In the genomic region with DNA sequence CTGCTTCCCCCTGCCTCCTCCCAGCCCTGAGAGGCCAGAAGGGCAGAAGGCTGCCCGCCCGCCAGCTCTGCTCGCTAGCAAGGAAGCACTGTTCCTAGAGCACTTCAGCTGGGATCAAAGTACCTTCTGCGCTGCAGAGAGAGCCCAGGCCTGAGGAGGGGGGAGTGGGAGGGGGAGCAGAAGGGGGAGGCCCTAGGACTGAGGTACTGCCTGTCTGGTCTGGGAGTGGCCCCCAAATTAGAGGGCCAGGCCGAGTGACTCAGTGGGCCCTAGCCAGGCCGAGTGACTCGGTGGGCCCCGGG, we compare ENCODE assay signal across 1 cellular context.
TF ChIP-seq lines count a peak whose summit lies in the region.

No MANE protein-coding gene starts in this region.

TF ChIP-seq in HepG2, 621 proteins besides CTCF, POLR2A, EP300 and RAD21:
- TF ChIP-seq ZNF672 (CRISPR knock-in tag; IDR thresholded peaks at IDR 0.05) (no peak), PCBP2 (optimal IDR thresholded peaks at IDR 0.05; ENCODE audit: low read depth, low read length, poor library complexity, severe bottlenecking) (no peak), NR2F6 (IDR thresholded peaks at IDR 0.05) (peak; percentile 22; the same call in 1 of the 2 replicates), NR2F6 (CRISPR knock-in tag; IDR thresholded peaks at IDR 0.05) (no peak), NONO (IDR thresholded peaks at IDR 0.05) (no peak), NONO (CRISPR knock-in tag; conservative IDR thresholded peaks at IDR 0.05) (0 out of 2 replicates have a peak, but pooled peaks have one; percentile 28), SOX6 (IDR thresholded peaks at IDR 0.05) (no peak), SOX6 (CRISPR knock-in tag; IDR thresholded peaks at IDR 0.05) (peak; percentile 14; the same call in 1 of the 2 replicates), ZSCAN25 (CRISPR knock-in tag; IDR thresholded peaks at IDR 0.05) (0 out of 2 replicates have a peak, but pooled peaks have one; percentile 41), ZNF20 (CRISPR knock-in tag; IDR thresholded peaks at IDR 0.05) (no peak), NCOA5 (CRISPR knock-in tag; IDR thresholded peaks at IDR 0.05) (no peak), HNF4A (CRISPR knock-in tag; IDR thresholded peaks at IDR 0.05) (peak; percentile 7; the same call in 1 of the 2 replicates), BCL6 (CRISPR knock-in tag; IDR thresholded peaks at IDR 0.05) (peak; percentile 73), ZNF329 (CRISPR knock-in tag; IDR thresholded peaks at IDR 0.05; ENCODE audit: low read depth) (no peak), HDAC1 (CRISPR knock-in tag; IDR thresholded peaks at IDR 0.05) (peak; percentile 42; the same call in 1 of the 2 replicates)
- TF ChIP-seq, protein P1, sequence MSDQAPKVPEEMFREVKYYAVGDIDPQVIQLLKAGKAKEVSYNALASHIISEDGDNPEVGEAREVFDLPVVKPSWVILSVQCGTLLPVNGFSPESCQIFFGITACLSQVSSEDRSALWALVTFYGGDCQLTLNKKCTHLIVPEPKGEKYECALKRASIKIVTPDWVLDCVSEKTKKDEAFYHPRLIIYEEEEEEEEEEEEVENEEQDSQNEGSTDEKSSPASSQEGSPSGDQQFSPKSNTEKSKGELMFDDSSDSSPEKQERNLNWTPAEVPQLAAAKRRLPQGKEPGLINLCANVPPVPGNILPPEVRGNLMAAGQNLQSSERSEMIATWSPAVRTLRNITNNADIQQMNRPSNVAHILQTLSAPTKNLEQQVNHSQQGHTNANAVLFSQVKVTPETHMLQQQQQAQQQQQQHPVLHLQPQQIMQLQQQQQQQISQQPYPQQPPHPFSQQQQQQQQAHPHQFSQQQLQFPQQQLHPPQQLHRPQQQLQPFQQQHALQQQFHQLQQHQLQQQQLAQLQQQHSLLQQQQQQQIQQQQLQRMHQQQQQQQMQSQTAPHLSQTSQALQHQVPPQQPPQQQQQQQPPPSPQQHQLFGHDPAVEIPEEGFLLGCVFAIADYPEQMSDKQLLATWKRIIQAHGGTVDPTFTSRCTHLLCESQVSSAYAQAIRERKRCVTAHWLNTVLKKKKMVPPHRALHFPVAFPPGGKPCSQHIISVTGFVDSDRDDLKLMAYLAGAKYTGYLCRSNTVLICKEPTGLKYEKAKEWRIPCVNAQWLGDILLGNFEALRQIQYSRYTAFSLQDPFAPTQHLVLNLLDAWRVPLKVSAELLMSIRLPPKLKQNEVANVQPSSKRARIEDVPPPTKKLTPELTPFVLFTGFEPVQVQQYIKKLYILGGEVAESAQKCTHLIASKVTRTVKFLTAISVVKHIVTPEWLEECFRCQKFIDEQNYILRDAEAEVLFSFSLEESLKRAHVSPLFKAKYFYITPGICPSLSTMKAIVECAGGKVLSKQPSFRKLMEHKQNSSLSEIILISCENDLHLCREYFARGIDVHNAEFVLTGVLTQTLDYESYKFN (CRISPR knock-in tag; conservative IDR thresholded peaks at IDR 0.05), result peak; percentile 58; the same call in 1 of the 2 replicates
- TF ChIP-seq, protein P2, sequence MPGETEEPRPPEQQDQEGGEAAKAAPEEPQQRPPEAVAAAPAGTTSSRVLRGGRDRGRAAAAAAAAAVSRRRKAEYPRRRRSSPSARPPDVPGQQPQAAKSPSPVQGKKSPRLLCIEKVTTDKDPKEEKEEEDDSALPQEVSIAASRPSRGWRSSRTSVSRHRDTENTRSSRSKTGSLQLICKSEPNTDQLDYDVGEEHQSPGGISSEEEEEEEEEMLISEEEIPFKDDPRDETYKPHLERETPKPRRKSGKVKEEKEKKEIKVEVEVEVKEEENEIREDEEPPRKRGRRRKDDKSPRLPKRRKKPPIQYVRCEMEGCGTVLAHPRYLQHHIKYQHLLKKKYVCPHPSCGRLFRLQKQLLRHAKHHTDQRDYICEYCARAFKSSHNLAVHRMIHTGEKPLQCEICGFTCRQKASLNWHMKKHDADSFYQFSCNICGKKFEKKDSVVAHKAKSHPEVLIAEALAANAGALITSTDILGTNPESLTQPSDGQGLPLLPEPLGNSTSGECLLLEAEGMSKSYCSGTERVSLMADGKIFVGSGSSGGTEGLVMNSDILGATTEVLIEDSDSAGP (CRISPR knock-in tag; IDR thresholded peaks at IDR 0.05; ENCODE audit: borderline replicate concordance), result no peak
- TF ChIP-seq, protein P3, sequence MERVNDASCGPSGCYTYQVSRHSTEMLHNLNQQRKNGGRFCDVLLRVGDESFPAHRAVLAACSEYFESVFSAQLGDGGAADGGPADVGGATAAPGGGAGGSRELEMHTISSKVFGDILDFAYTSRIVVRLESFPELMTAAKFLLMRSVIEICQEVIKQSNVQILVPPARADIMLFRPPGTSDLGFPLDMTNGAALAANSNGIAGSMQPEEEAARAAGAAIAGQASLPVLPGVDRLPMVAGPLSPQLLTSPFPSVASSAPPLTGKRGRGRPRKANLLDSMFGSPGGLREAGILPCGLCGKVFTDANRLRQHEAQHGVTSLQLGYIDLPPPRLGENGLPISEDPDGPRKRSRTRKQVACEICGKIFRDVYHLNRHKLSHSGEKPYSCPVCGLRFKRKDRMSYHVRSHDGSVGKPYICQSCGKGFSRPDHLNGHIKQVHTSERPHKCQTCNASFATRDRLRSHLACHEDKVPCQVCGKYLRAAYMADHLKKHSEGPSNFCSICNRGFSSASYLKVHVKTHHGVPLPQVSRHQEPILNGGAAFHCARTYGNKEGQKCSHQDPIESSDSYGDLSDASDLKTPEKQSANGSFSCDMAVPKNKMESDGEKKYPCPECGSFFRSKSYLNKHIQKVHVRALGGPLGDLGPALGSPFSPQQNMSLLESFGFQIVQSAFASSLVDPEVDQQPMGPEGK (CRISPR knock-in tag; IDR thresholded peaks at IDR 0.05), result 0 out of 2 replicates have a peak, but pooled peaks have one; percentile 38
- TF ChIP-seq, protein P4, sequence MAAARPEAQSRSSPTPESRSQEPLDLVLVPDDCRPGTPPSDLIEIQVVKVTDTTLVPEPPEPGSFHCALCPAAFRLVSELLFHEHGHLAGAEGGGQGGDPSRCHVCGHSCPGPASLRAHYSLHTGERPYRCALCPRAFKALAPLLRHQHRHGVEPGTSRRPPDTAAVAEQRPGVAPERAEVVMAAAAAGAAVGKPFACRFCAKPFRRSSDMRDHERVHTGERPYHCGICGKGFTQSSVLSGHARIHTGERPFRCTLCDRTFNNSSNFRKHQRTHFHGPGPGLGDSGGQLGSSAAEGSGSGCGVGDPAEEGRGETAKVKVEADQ (CRISPR knock-in tag; IDR thresholded peaks at IDR 0.05; ENCODE audit: borderline replicate concordance), result no peak
- TF ChIP-seq, protein P5, sequence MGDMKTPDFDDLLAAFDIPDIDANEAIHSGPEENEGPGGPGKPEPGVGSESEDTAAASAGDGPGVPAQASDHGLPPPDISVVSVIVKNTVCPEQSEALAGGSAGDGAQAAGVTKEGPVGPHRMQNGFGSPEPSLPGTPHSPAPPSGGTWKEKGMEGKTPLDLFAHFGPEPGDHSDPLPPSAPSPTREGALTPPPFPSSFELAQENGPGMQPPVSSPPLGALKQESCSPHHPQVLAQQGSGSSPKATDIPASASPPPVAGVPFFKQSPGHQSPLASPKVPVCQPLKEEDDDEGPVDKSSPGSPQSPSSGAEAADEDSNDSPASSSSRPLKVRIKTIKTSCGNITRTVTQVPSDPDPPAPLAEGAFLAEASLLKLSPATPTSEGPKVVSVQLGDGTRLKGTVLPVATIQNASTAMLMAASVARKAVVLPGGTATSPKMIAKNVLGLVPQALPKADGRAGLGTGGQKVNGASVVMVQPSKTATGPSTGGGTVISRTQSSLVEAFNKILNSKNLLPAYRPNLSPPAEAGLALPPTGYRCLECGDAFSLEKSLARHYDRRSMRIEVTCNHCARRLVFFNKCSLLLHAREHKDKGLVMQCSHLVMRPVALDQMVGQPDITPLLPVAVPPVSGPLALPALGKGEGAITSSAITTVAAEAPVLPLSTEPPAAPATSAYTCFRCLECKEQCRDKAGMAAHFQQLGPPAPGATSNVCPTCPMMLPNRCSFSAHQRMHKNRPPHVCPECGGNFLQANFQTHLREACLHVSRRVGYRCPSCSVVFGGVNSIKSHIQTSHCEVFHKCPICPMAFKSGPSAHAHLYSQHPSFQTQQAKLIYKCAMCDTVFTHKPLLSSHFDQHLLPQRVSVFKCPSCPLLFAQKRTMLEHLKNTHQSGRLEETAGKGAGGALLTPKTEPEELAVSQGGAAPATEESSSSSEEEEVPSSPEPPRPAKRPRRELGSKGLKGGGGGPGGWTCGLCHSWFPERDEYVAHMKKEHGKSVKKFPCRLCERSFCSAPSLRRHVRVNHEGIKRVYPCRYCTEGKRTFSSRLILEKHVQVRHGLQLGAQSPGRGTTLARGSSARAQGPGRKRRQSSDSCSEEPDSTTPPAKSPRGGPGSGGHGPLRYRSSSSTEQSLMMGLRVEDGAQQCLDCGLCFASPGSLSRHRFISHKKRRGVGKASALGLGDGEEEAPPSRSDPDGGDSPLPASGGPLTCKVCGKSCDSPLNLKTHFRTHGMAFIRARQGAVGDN (CRISPR knock-in tag; IDR thresholded peaks at IDR 0.05), result peak; percentile 27; the same call in 1 of the 2 replicates
TF ChIP-seq in HepG2: peak in this region for 10.
